Comparison of ENCODE assay signal across 9 cellular contexts in genomic region chr17:77462101-77462500, GRCh38.
DNase-seq lines count a peak whose midpoint lies in the region; ATAC-seq and TF ChIP-seq lines count a peak whose summit lies in the region.
"Had no signal": no experiment of that assay in that cellular context is flagged by ENCODE, and none has a peak within 500 bp of the region (broad histone marks: within the 10 kb centered on the region; RNA-seq: fewer than 3 reads in every experiment).

No MANE protein-coding gene starts in this region.

- H3K4me3 Mint-ChIP-seq in dendritic cell treated with granulocyte-macrophage colony-stimulating factor and Interleukin-4, amounts not matched to agents 40 ng/mL and 50 ng/mL, for 4 days: no peak overlapping the region

- CTCF ChIA-PET in GM10248 (lab: Yijun Ruan, JAX): interaction anchor here (1.1 to 2.2 kb wide), 6 partner anchors 8 to 33 kb away, joined by 3 to 9 read pairs (median 5); no protein-coding TSS in a partner anchor

- peaks cover 94% of the 10 kb centered on the region for H3K4me1 Mint-ChIP-seq in dendritic cell treated with granulocyte-macrophage colony-stimulating factor and Interleukin-4, amounts not matched to agents 40 ng/mL and 50 ng/mL, for 4 days (ENCODE audit: low read depth)

- H3K36me3 Mint-ChIP-seq in dendritic cell treated with granulocyte-macrophage colony-stimulating factor and Interleukin-4, amounts not matched to agents 40 ng/mL and 50 ng/mL, for 4 days (ENCODE audit: low read depth): peaks cover 51% of the 10 kb centered on the region

- peak overlapping the region in 20 of 21 experiments; percentile 2 to 99 (median 73) for H3K27ac ChIP-seq in skin epidermis

- TF ChIP-seq POLR2A in GM19193 (IDR thresholded peaks at IDR 0.05; ENCODE audit: extremely low read depth, insufficient read depth, insufficient read length): peak; percentile 43

- ATAC-seq in HG03460 (IDR thresholded peaks at IDR 0.05; ENCODE audit: unreplicated experiment): peak; percentile 37

- POLR2A ChIA-PET in GM10248 (lab: Yijun Ruan, JAX): interaction anchor here (0.6 to 0.7 kb wide), 2 partner anchors 9 to 10 kb away, joined by 3 to 4 read pairs; no protein-coding TSS in a partner anchor

- no peak for DNase-seq in RPMI8226
- DNase-seq in GM10248 (ENCODE audit: extremely low spot score): no peak
- DNase-seq in hepatic stellate cell (ENCODE audit: low spot score): no peak
- DNase-seq in iPS-NIHi7 (ENCODE audit: extremely low spot score): no peak

- intact Hi-C loops in dendritic cell treated with granulocyte-macrophage colony-stimulating factor and Interleukin-4, amounts not matched to agents 40 ng/mL and 50 ng/mL, for 4 days (cut with micrococcal nuclease): no loop called here

- H3K4me3 ChIP-seq in skin epidermis: no peak overlapping the region
- H3K4me3 ChIP-seq: HAP-1 had no signal

- H3K9me3 Mint-ChIP-seq in dendritic cell treated with granulocyte-macrophage colony-stimulating factor and Interleukin-4, amounts not matched to agents 40 ng/mL and 50 ng/mL, for 4 days: no peaks in the 10 kb centered on the region

- no peak for TF ChIP-seq CTCF in GM10248 (IDR thresholded peaks at IDR 0.05; ENCODE audit: control extremely low read depth, extremely low read depth, low read depth, missing control alignments)

- peak overlapping the region; percentile 88 for H3K27ac Mint-ChIP-seq in dendritic cell treated with granulocyte-macrophage colony-stimulating factor and Interleukin-4, amounts not matched to agents 40 ng/mL and 50 ng/mL, for 4 days

- no peaks in the 10 kb centered on the region for H3K27me3 Mint-ChIP-seq in dendritic cell treated with granulocyte-macrophage colony-stimulating factor and Interleukin-4, amounts not matched to agents 40 ng/mL and 50 ng/mL, for 4 days
